8 cellular contexts compared by ENCODE assay signal in genomic region chr9:92097997-92098482, GRCh38. TPM values are rescaled to one million over a fixed set of nuclear protein-coding genes. Genes with fewer than 3 reads are reported as not detected.
DNase-seq lines count a peak whose midpoint lies in the region; ATAC-seq and TF ChIP-seq lines count a peak whose summit lies in the region.

No MANE protein-coding gene starts in this region.

- H3K27me3 Mint-ChIP-seq in activated CD8-positive, alpha-beta T cell treated with anti-CD3 and anti-CD28 coated beads for 36 hours = no peaks in the 10 kb centered on the region
- H3K27me3 Mint-ChIP-seq in endothelial cell (ENCODE audit: unreplicated experiment) = peaks cover 2% of the 10 kb centered on the region

- CTCF ChIA-PET in activated CD8-positive, alpha-beta T cell treated with anti-CD3 and anti-CD28 coated beads for 36 hours (lab: Charles Lee) = no interaction called here

- in situ Hi-C loops in Caki2 (cut with HindIII; ENCODE audit: low pct_unique_long_range_greater_than_20kb, low sequenced_read_pairs) = no loop called here

- H3K4me1 Mint-ChIP-seq in activated CD8-positive, alpha-beta T cell treated with anti-CD3 and anti-CD28 coated beads for 36 hours (ENCODE audit: low read depth) = peaks cover 44% of the 10 kb centered on the region
- H3K4me1 Mint-ChIP-seq in endothelial cell (ENCODE audit: unreplicated experiment) = peaks cover 30% of the 10 kb centered on the region

- intact Hi-C loops in activated CD8-positive, alpha-beta T cell treated with anti-CD3 and anti-CD28 coated beads for 36 hours (cut with micrococcal nuclease) = no loop called here

- H3K27ac Mint-ChIP-seq in activated CD8-positive, alpha-beta T cell treated with anti-CD3 and anti-CD28 coated beads for 36 hours = peak overlapping the region; percentile 38
- H3K27ac Mint-ChIP-seq in endothelial cell (ENCODE audit: unreplicated experiment) = peak overlapping the region; percentile 57

- no peak for TF ChIP-seq CTCF in activated CD8-positive, alpha-beta T cell treated with anti-CD3 and anti-CD28 coated beads for 36 hours (IDR thresholded peaks at IDR 0.05)
- TF ChIP-seq CTCF in endothelial cell (IDR thresholded peaks at IDR 0.05; ENCODE audit: unreplicated experiment) = no peak

- POLR2A ChIA-PET in activated CD8-positive, alpha-beta T cell treated with anti-CD3 and anti-CD28 coated beads for 36 hours (lab: Charles Lee) = no interaction called here

- peaks cover 2% of the 10 kb centered on the region for H3K9me3 Mint-ChIP-seq in activated CD8-positive, alpha-beta T cell treated with anti-CD3 and anti-CD28 coated beads for 36 hours
- H3K9me3 Mint-ChIP-seq in endothelial cell (ENCODE audit: unreplicated experiment) = no peaks in the 10 kb centered on the region

- ATAC-seq in activated CD8-positive, alpha-beta T cell treated with anti-CD3 and anti-CD28 coated beads for 36 hours = no peak

- DNase-seq in Caki2 (ENCODE audit: low read depth) (peak; percentile 98), endothelial cell (ENCODE audit: low spot score) (peak; percentile 84), mucosa of gallbladder (ENCODE audit: low spot score) (peak; percentile 88), superior temporal gyrus (ENCODE audit: extremely low spot score) (peak; percentile 78), dedifferentiated amniotic fluid mesenchymal stem cell (ENCODE audit: extremely low spot score) (no peak), DMS114 treated with DMSO at 0.1 percent for 48 hours (lab: John Stamatoyannopoulos, UW; ENCODE audit: unreplicated experiment) (no peak), NCI-H1092 treated with DMSO at 0.1 percent for 48 hours (lab: John Stamatoyannopoulos, UW) (no peak)
- peak; percentile 38 for DNase-seq in activated CD8-positive, alpha-beta T cell treated with anti-CD3 and anti-CD28 coated beads for 36 hours

- H3K4me3 Mint-ChIP-seq in activated CD8-positive, alpha-beta T cell treated with anti-CD3 and anti-CD28 coated beads for 36 hours = no peak overlapping the region
- H3K4me3 Mint-ChIP-seq in endothelial cell (ENCODE audit: unreplicated experiment) = no peak overlapping the region

- H3K36me3 Mint-ChIP-seq in activated CD8-positive, alpha-beta T cell treated with anti-CD3 and anti-CD28 coated beads for 36 hours (ENCODE audit: low read depth) = peaks cover 28% of the 10 kb centered on the region
- H3K36me3 Mint-ChIP-seq in endothelial cell (ENCODE audit: low read depth, unreplicated experiment) = peaks cover 18% of the 10 kb centered on the region

RNA-seq across cellular contexts. Expression of gene SPTLC1, which starts 17.2 kb away (rescaled TPM):
- total RNA-seq in Caki2 (2014; rRNA removed; shearing (Covaris generic); ENCODE audit: low replicate concordance) = 53.2 and 56.1 TPM in 2 replicates
- 10 to 100 TPM; 39.6 to 39.8 TPM for total RNA-seq in activated CD8-positive, alpha-beta T cell treated with anti-CD3 and anti-CD28 coated beads for 36 hours
- total RNA-seq in endothelial cell (ENCODE audit: unreplicated experiment) (69.2 TPM), mucosa of gallbladder (65.1 TPM)

Comparison
In these comparisons a context has a peak if more than half of its experiments do, and no peak if none do; other contexts are left out.
1. DNase-seq: peak in Caki2 (single experiment), activated CD8-positive, alpha-beta T cell treated with anti-CD3 and anti-CD28 coated beads for 36 hours (single experiment), endothelial cell (single experiment), mucosa of gallbladder (single experiment) and superior temporal gyrus (single experiment); none in dedifferentiated amniotic fluid mesenchymal stem cell (single experiment), DMS114 treated with DMSO at 0.1 percent for 48 hours (single experiment) and NCI-H1092 treated with DMSO at 0.1 percent for 48 hours (single experiment).